Comparison of ENCODE assay signal across 8 cellular contexts in the genomic region with DNA sequence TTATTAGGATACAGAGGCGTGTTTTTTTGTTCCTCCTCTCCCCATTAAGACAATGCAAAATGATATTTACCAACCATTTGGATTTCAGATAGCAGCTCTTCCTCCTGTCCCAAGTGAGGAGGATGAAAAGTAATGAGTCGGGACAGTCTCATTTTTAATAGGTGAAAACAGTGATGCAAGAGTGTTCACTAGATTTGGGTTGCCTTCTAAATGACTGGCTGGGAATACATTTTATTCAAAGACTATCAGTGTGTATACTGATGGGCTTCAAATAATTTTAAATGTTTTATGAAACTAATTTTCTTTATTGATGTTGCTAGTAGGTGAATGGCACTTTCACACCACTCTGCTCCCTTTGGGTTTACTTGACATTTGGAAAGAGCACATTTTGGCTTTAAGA. TPM values are rescaled to one million over a fixed set of nuclear protein-coding genes. Genes with fewer than 3 reads are reported as not detected.
DNase-seq lines count a peak whose midpoint lies in the region; ATAC-seq and TF ChIP-seq lines count a peak whose summit lies in the region.

No MANE protein-coding gene starts in this region.

- TF ChIP-seq CTCF in BE2C (IDR thresholded peaks at IDR 0.05; ENCODE audit: low read depth, low read length) (no peak), colonic mucosa (IDR thresholded peaks at IDR 0.05) (no peak)

- H3K36me3 ChIP-seq in BE2C: peaks cover 12% of the 10 kb centered on the region
- peaks cover 23% of the 10 kb centered on the region; the same call in 1 of the 2 replicates for H3K36me3 ChIP-seq in Karpas-422 (ENCODE audit: insufficient read depth, low read length)
- no peaks in the 10 kb centered on the region for H3K36me3 ChIP-seq in colonic mucosa

- no peaks in the 10 kb centered on the region for H3K9me2 ChIP-seq in Karpas-422 (replicated peaks; ENCODE audit: insufficient read depth, low read length)

- in situ Hi-C loops in ACHN (cut with HindIII; ENCODE audit: low pct_ligation_motif_present, low pct_unique_long_range_greater_than_20kb, low sequenced_read_pairs): no loop called here

- H3K36me3 Mint-ChIP-seq in natural killer cell treated with Interleukin-12 subunit alpha and Interleukin-12 subunit beta and Interleukin-15 and Interleukin-18, amount 100 ng/mL, for 72 hours: no peaks in the 10 kb centered on the region

- peak overlapping the region; percentile 100 for H3K9ac ChIP-seq in Karpas-422 (ENCODE audit: low read length)
- peak overlapping the region in 1 of 2 donors; percentile 89 for H3K9ac ChIP-seq in colonic mucosa (ENCODE audit: low read depth in 2 of 2, low read length in 2 of 2)

- intact Hi-C loops in colonic mucosa (cut with DNase I): no loop called here

- peaks cover 61% of the 10 kb centered on the region for H3K79me2 ChIP-seq in Karpas-422 (ENCODE audit: low read length)

- peak overlapping the region; percentile 99 for H3K4me3 Mint-ChIP-seq in natural killer cell treated with Interleukin-12 subunit alpha and Interleukin-12 subunit beta and Interleukin-15 and Interleukin-18, amount 100 ng/mL, for 72 hours

- H3K27me3 Mint-ChIP-seq in natural killer cell treated with Interleukin-12 subunit alpha and Interleukin-12 subunit beta and Interleukin-15 and Interleukin-18, amount 100 ng/mL, for 72 hours: no peaks in the 10 kb centered on the region

- H3K27me3 ChIP-seq in BE2C: no peaks in the 10 kb centered on the region
- H3K27me3 ChIP-seq in Karpas-422 (ENCODE audit: low read length): no peaks in the 10 kb centered on the region
- H3K27me3 ChIP-seq in colonic mucosa: no peaks in the 10 kb centered on the region

- H3K9me3 ChIP-seq in BE2C (no peaks in the 10 kb centered on the region), Karpas-422 (ENCODE audit: low read length) (no peaks in the 10 kb centered on the region), colonic mucosa (no peaks in the 10 kb centered on the region)

- H3K4me1 ChIP-seq in BE2C (no peaks in the 10 kb centered on the region; the same call in 1 of the 2 replicates), Karpas-422 (ENCODE audit: low read length) (peaks cover 14% of the 10 kb centered on the region), colonic mucosa (peaks cover 6% of the 10 kb centered on the region)

- H4K20me1 ChIP-seq in Karpas-422 (ENCODE audit: insufficient read depth, low read depth, low read length): no peaks in the 10 kb centered on the region

- peak overlapping the region; percentile 75 for H3K4me2 ChIP-seq in Karpas-422 (ENCODE audit: low read depth, low read length, poor library complexity, severe bottlenecking)

- H3K9me3 Mint-ChIP-seq in natural killer cell treated with Interleukin-12 subunit alpha and Interleukin-12 subunit beta and Interleukin-15 and Interleukin-18, amount 100 ng/mL, for 72 hours: no peaks in the 10 kb centered on the region

- H3K4me3 ChIP-seq in BE2C (ENCODE audit: low read depth, low read length): peak overlapping the region; percentile 93
- H3K4me3 ChIP-seq in Karpas-422 (ENCODE audit: low read length): peak overlapping the region; percentile 82
- peak overlapping the region; percentile 87 for H3K4me3 ChIP-seq in colonic mucosa

- H3K4me1 Mint-ChIP-seq in natural killer cell treated with Interleukin-12 subunit alpha and Interleukin-12 subunit beta and Interleukin-15 and Interleukin-18, amount 100 ng/mL, for 72 hours (ENCODE audit: low read depth in 2 of 2): peaks cover 16 to 19% of the 10 kb centered on the region in 2 donors

- peak overlapping the region; percentile 87 to 95 for H3K27ac Mint-ChIP-seq in natural killer cell treated with Interleukin-12 subunit alpha and Interleukin-12 subunit beta and Interleukin-15 and Interleukin-18, amount 100 ng/mL, for 72 hours

- peak overlapping the region; percentile 94 for H3K27ac ChIP-seq in Karpas-422 (ENCODE audit: low read length)
- peak overlapping the region; percentile 97 for H3K27ac ChIP-seq in colonic mucosa

- ATAC-seq in natural killer cell treated with Interleukin-12 subunit alpha and Interleukin-12 subunit beta and Interleukin-15 and Interleukin-18, amount 100 ng/mL, for 72 hours: no peak

- H2AFZ ChIP-seq in Karpas-422 (ENCODE audit: low read length): peak overlapping the region; percentile 65; the same call in 1 of the 2 replicates

- DNase-seq in BE2C: no peak
- DNase-seq in Karpas-422: no peak
- no peak for DNase-seq in colonic mucosa
- no peak for DNase-seq in natural killer cell treated with Interleukin-12 subunit alpha and Interleukin-12 subunit beta and Interleukin-15 and Interleukin-18, amount 100 ng/mL, for 72 hours (ENCODE audit: low spot score)
- no peak for DNase-seq in GDM1 (lab: John Stamatoyannopoulos, UW)
- no peak for DNase-seq in NCI-H2196 (lab: John Stamatoyannopoulos, UW; ENCODE audit: unreplicated experiment)
- no peak for DNase-seq in ACHN
- no peak for DNase-seq in SK-N-DZ (ENCODE audit: low spot score)

RNA-seq across cellular contexts. Expression of a gene that starts 2.1 kb away (rescaled TPM):
- 58.7 TPM for polyA plus RNA-seq in BE2C (2012; ENCODE audit: insufficient read depth, insufficient read length, low read depth)
- 43.0 TPM in 2 replicates for total RNA-seq in Karpas-422 (2014; rRNA removed; shearing (Covaris generic); ENCODE audit: low replicate concordance)
- total RNA-seq in colonic mucosa: 10 to 100 TPM; 34.7 to 37.8 TPM
- 10 to 100 TPM; 42.1 to 63.0 TPM for total RNA-seq in natural killer cell treated with Interleukin-12 subunit alpha and Interleukin-12 subunit beta and Interleukin-15 and Interleukin-18, amount 100 ng/mL, for 72 hours
- 18.9 and 20.0 TPM in 2 replicates for polyA plus RNA-seq in SK-N-DZ (2014; cell fraction: cytosol; rRNA removed)
- polyA plus RNA-seq in SK-N-DZ (2014; cell fraction: nucleus; rRNA removed): 71.1 and 82.5 TPM in 2 replicates
